In genomic region chr17:82884923-82885322, GRCh38 we compare ENCODE assay signal across 12 cellular contexts. TPM values are rescaled to one million over a fixed set of nuclear protein-coding genes. Genes with fewer than 3 reads are reported as not detected.
DNase-seq lines count a peak whose midpoint lies in the region; ATAC-seq and TF ChIP-seq lines count a peak whose summit lies in the region.
"Had no signal": no experiment of that assay in that cellular context is flagged by ENCODE, and none has a peak within 500 bp of the region (broad histone marks: within the 10 kb centered on the region; RNA-seq: fewer than 3 reads in every experiment).

No MANE protein-coding gene starts in this region.

- H3K4me3 Mint-ChIP-seq in CD14-positive monocyte, result no peak overlapping the region
- no peak overlapping the region for H3K4me3 Mint-ChIP-seq in mesothelial cell of epicardium

- H3K4me1 Mint-ChIP-seq in CD14-positive monocyte (peaks cover 73% of the 10 kb centered on the region), mesothelial cell of epicardium (peaks cover 43% of the 10 kb centered on the region)

- peaks cover 0 to 6% (median 0%) of the 10 kb centered on the region in 7 donors for H3K9me3 Mint-ChIP-seq in CD14-positive monocyte
- H3K9me3 Mint-ChIP-seq in mesothelial cell of epicardium, result peaks cover 6% of the 10 kb centered on the region

- H3K27ac ChIP-seq in KOPT-K1 (ENCODE audit: low read depth, low read length, poor library complexity, severe bottlenecking) (peak overlapping the region; percentile 88), gastroesophageal sphincter (peak overlapping the region in 2 of 4 donors; percentile 25 to 39)

- WGBS in gastroesophageal sphincter (ENCODE audit: low coverage in 1 of 2), 2 donors, result 62 to 83% methylated on average over 1 to 4 of the region's 6 CpGs

- DNase-seq in CD14-positive monocyte (ENCODE audit: low spot score) (no peak), activated gamma-delta T cell treated with Interleukin-2 at 50 U/mL for 16 hours (peak; percentile 53), mesothelial cell of epicardium (ENCODE audit: low spot score in 2 of 2, unreplicated experiment in 2 of 2) (no peak)
- DNase-seq: amygdala, COR-L47 had no signal

- H3K27me3 Mint-ChIP-seq in CD14-positive monocyte (ENCODE audit: low read depth in 3 of 3) (peaks cover 0 to 4% (median 0%) of the 10 kb centered on the region in 3 donors), mesothelial cell of epicardium (ENCODE audit: low read depth) (no peaks in the 10 kb centered on the region)

- intact Hi-C loops in CD14-positive monocyte (cut with micrococcal nuclease), result no loop called here

- peaks cover 36% of the 10 kb centered on the region for H3K36me3 ChIP-seq in KOPT-K1 (ENCODE audit: insufficient read depth, low read length)
- peaks cover 0 to 15% of the 10 kb centered on the region in 2 donors for H3K36me3 ChIP-seq in gastroesophageal sphincter

- TF ChIP-seq CTCF in CD14-positive monocyte (IDR thresholded peaks at IDR 0.05), result no peak
- TF ChIP-seq CTCF in mesothelial cell of epicardium (IDR thresholded peaks at IDR 0.05; ENCODE audit: unreplicated experiment), result no peak
- TF ChIP-seq CTCF in gastroesophageal sphincter (IDR thresholded peaks at IDR 0.05), result no peak

- no peak overlapping the region for H3K4me3 ChIP-seq in gastroesophageal sphincter
- H3K4me3 ChIP-seq: HAP-1 had no signal

- H3K27ac Mint-ChIP-seq in CD14-positive monocyte (peak overlapping the region in 6 of 7 donors; percentile 26 to 87 (median 52)), mesothelial cell of epicardium (peak overlapping the region; percentile 30)

- H3K4me1 ChIP-seq in gastroesophageal sphincter, result peaks cover 0 to 63% (median 14%) of the 10 kb centered on the region in 3 donors
- H3K4me1 ChIP-seq: HAP-1 had no signal

- TF ChIP-seq POLR2A in gastroesophageal sphincter (IDR thresholded peaks at IDR 0.05), result no peak

- H3K36me3 Mint-ChIP-seq in CD14-positive monocyte (peaks cover 28 to 44% of the 10 kb centered on the region in 2 donors), mesothelial cell of epicardium (peaks cover 18% of the 10 kb centered on the region)

- ATAC-seq in gastroesophageal sphincter, result no peak
- ATAC-seq in GM21576 (IDR thresholded peaks at IDR 0.05; ENCODE audit: unreplicated experiment), result no peak
- ATAC-seq in GM18870 (IDR thresholded peaks at IDR 0.05; ENCODE audit: unreplicated experiment), result no peak
- ATAC-seq in HG03442 (IDR thresholded peaks at IDR 0.05; ENCODE audit: unreplicated experiment), result no peak

- no peak for TF ChIP-seq EP300 in gastroesophageal sphincter (IDR thresholded peaks at IDR 0.05)

- H3K27me3 ChIP-seq in gastroesophageal sphincter, result no peaks in the 10 kb centered on the region

- H3K9me3 ChIP-seq in KOPT-K1 (ENCODE audit: insufficient read depth, low read length, poor library complexity, severe bottlenecking) (no peaks in the 10 kb centered on the region), gastroesophageal sphincter (no peaks in the 10 kb centered on the region)
- H3K9me3 ChIP-seq: HAP-1 had no signal

RNA-seq across cellular contexts. Expression of gene ZNF750, which starts 45.1 kb away (rescaled TPM):
- polyA plus RNA-seq in CD14-positive monocyte, result not detected
- total RNA-seq in mesothelial cell of epicardium (1.8 to 2.6 TPM (median 2.3 TPM) in 3 replicates), gastroesophageal sphincter (1 to 10 TPM in 2 of 4 donors, under 1 TPM in 1, not detected in 1; 0.46 to 1.6 (median 1.1) TPM)
- total RNA-seq: fibroblast of villous mesenchyme had no signal
